28 cellular contexts compared by ENCODE assay signal in genomic region chr2:139778732-139779131, GRCh38.
"Had no signal": no experiment of that assay in that cellular context is flagged by ENCODE, and none has a peak within 500 bp of the region (broad histone marks: within the 10 kb centered on the region; RNA-seq: fewer than 3 reads in every experiment).

No MANE protein-coding gene starts in this region.

- FAIRE-seq: colon, endometrium, endothelial cell of umbilical vein, frontal cortex had no signal

- H3K9me3 ChIP-seq: colonic mucosa, esophagus muscularis mucosa, esophagus squamous epithelium, gastrocnemius medialis, gastroesophageal sphincter, heart left ventricle, heart right ventricle had no signal

- H3K27ac ChIP-seq: colonic mucosa, coronary artery, dorsolateral prefrontal cortex, epithelial cell of prostate, esophagus muscularis mucosa, esophagus squamous epithelium, foreskin keratinocyte, gastrocnemius medialis, gastroesophageal sphincter, heart left ventricle, heart right ventricle had no signal

- DNase-seq: colonic mucosa; cortex of kidney; dermis blood vessel endothelial cell; dorsolateral prefrontal cortex; effector CD4-positive, alpha-beta T cell; effector CD8-positive, alpha-beta T cell; effector memory CD4-positive, alpha-beta T cell; effector memory CD8-positive, alpha-beta T cell; endodermal cell; erythroblast; esophagus squamous epithelium; foreskin fibroblast; foreskin keratinocyte; foreskin melanocyte; gastrocnemius medialis; glutamatergic neuron; head of caudate nucleus; heart left ventricle; heart right ventricle had no signal

- H3K36me3 ChIP-seq: colonic mucosa, esophagus muscularis mucosa, esophagus squamous epithelium, gastrocnemius medialis, gastroesophageal sphincter, heart left ventricle, heart right ventricle had no signal

- ATAC-seq: effector memory CD8-positive, alpha-beta T cell; esophagus mucosa; foreskin keratinocyte; gastrocnemius medialis; gastroesophageal sphincter; heart left ventricle; heart right ventricle had no signal

- H3K4me1 ChIP-seq: colonic mucosa, esophagus muscularis mucosa, esophagus squamous epithelium, foreskin keratinocyte, gastrocnemius medialis, gastroesophageal sphincter, heart left ventricle, heart right ventricle had no signal

- H3K4me3 ChIP-seq: colonic mucosa, coronary artery, dorsolateral prefrontal cortex, esophagus muscularis mucosa, esophagus squamous epithelium, gastrocnemius medialis, gastroesophageal sphincter, heart left ventricle, heart right ventricle had no signal

- H3K27me3 ChIP-seq: colonic mucosa, dorsolateral prefrontal cortex, esophagus muscularis mucosa, esophagus squamous epithelium, foreskin keratinocyte, gastrocnemius medialis, gastroesophageal sphincter, heart left ventricle, heart right ventricle had no signal
